ENCODE assay signal across 20 cellular contexts in the genomic region with DNA sequence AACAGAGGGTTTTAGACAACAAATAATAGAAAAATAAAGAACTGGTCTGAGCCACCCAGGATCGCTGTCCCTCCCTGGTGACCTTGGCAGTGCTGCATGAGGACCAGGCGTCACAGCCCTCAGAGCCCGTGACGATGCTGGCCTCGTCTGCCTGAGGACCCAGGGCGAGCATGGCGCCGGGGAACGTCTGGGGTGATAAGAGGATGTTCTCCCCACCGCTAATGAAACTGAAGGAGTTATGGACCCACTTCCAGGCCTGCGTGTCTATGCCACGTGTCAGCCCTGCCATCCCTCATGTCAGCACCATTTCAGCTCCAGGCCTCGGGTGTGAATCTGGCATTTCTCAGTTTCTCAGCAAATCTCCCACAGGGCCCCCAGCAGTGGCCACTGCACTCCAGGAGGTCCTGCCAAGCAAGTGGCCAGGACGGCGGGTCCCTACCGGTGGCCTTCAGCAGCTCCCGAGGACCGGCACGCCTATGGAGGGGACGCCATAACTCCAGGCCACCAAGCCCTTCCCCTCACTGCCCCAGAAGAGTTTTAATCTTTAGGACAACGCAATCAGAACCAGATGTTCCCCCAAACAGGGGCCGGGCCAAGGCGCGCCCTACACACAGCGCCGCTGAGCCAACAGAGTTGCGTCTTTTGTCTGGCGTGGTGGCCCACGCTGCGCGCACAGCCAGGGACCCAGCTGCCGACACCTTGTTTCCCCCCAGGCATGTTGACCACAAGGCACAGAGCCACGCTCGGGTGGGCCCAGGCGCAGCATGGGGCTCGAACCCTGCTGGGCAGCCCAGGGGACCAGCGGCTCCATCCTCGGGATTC.
"Had no signal": no experiment of that assay in that cellular context is flagged by ENCODE, and none has a peak within 500 bp of the region (broad histone marks: within the 10 kb centered on the region; RNA-seq: fewer than 3 reads in every experiment).

No MANE protein-coding gene starts in this region.

- DNase-seq: activated CD4-positive, alpha-beta T cell treated with anti-CD3 and anti-CD28 coated beads, Interleukin-2, amount 10 ng/mL, durations not matched to agents 7 days and 5 days; activated CD8-positive, alpha-beta T cell treated with anti-CD3 and anti-CD28 coated beads, Interleukin-2, amount 10 ng/mL, durations not matched to agents 7 days and 5 days; activated naive CD4-positive, alpha-beta T cell treated with anti-CD3 and anti-CD28 coated beads, Interleukin-2, amount 10 ng/mL, durations not matched to agents 7 days and 5 days; activated naive CD8-positive, alpha-beta T cell treated with anti-CD3 and anti-CD28 coated beads, Interleukin-2, amount 50 U/mL, for 24 hours; activated T-cell treated with anti-CD3 and anti-CD28 coated beads, Interleukin-2, amount 50 U/mL, for 24 hours; foreskin keratinocyte; kidney; naive B cell; stimulated activated CD4-positive, alpha-beta T cell treated with anti-CD3 and anti-CD28 coated beads, Interleukin-2, amount 100 ng/mL, for 24 hours; stimulated activated naive CD4-positive, alpha-beta T cell treated with Interleukin-2 at 50 U/mL for 16 hours; substantia nigra; uterus had no signal

- H3K9ac ChIP-seq: parathyroid adenoma, SK-N-SH had no signal

- H2AFZ ChIP-seq: parathyroid adenoma had no signal

- H3K4me2 ChIP-seq: SK-N-SH had no signal

- H3K36me3 ChIP-seq: breast epithelium, neutrophil, tibial nerve, uterus had no signal

- H3K9me3 ChIP-seq: breast epithelium, mucosa of descending colon, neutrophil, SK-N-SH, tibial nerve, uterus had no signal

- ATAC-seq: activated CD4-positive, CD25-positive, alpha-beta regulatory T cell treated with anti-CD3 and anti-CD28 coated beads, Interleukin-2, amount 50 U/mL, for 24 hours; activated CD8-positive, alpha-beta T cell treated with anti-CD3 and anti-CD28 coated beads, Interleukin-2, amount 10 ng/mL, durations not matched to agents 7 days and 5 days; activated naive CD8-positive, alpha-beta T cell treated with anti-CD3 and anti-CD28 coated beads, Interleukin-2, amount 50 U/mL, for 24 hours; foreskin keratinocyte; left lobe of liver; mucosa of descending colon had no signal

- H3K27me3 ChIP-seq: breast epithelium, tibial nerve, uterus had no signal

- H3K4me3 ChIP-seq: breast epithelium, mucosa of descending colon, tibial nerve, uterus had no signal

- H3K4me1 ChIP-seq: breast epithelium, foreskin keratinocyte, parathyroid adenoma had no signal

- H3K27ac ChIP-seq: foreskin keratinocyte, neutrophil, parathyroid adenoma, tibial nerve, uterus had no signal
